ENCODE assay signal across 26 cellular contexts in the genomic region with DNA sequence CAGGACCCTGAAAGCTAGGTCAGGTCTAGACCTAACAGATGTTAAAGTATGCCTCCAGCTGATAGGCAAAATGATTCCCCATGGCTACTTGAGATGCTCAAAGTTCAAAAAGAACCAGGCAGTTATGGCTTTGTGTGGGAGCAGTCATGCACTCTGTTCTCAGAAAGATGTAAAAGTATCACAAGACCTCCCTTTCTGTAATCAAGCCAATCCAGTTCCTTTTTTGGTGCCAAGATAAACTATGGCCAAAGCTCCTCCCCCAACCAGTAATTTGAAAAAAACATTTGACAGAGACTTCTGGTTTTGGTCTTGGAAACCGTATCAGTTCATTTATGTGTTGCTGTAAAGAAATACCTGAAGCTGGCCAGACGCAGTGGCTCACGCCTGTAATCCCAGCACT.
"Had no signal": no experiment of that assay in that cellular context is flagged by ENCODE, and none has a peak within 500 bp of the region (broad histone marks: within the 10 kb centered on the region; RNA-seq: fewer than 3 reads in every experiment).

No MANE protein-coding gene starts in this region.

- H3K4me3 Mint-ChIP-seq: activated CD8-positive, alpha-beta memory T cell treated with anti-CD3 and anti-CD28 coated beads, Interleukin-2, amount 10 ng/mL, durations not matched to agents 7 days and 5 days; activated CD8-positive, alpha-beta T cell treated with anti-CD3 and anti-CD28 coated beads, Interleukin-2, amount 10 ng/mL, durations not matched to agents 7 days and 5 days; activated naive CD4-positive, alpha-beta T cell treated with anti-CD3 and anti-CD28 coated beads, Interleukin-2, amount 50 U/mL, for 24 hours; activated naive CD8-positive, alpha-beta T cell treated with anti-CD3 and anti-CD28 coated beads, Interleukin-2, amount 50 U/mL, for 24 hours; central memory CD8-positive, alpha-beta T cell; mesothelial cell of epicardium; naive B cell; T-helper 1 cell treated with Interleukin-12 subunit alpha and Interleukin-12 subunit beta and Interleukin-4 antibody, amounts not matched to agents 30 μg/mL and 1 μg/mL, for 36 hours; WTC11 had no signal

- H3K9me3 Mint-ChIP-seq: activated naive CD4-positive, alpha-beta T cell treated with anti-CD3 and anti-CD28 coated beads, Interleukin-2, amount 50 U/mL, for 24 hours; central memory CD8-positive, alpha-beta T cell had no signal

- H3K4me1 Mint-ChIP-seq: activated CD8-positive, alpha-beta memory T cell treated with anti-CD3 and anti-CD28 coated beads, Interleukin-2, amount 10 ng/mL, durations not matched to agents 7 days and 5 days; activated naive CD4-positive, alpha-beta T cell treated with anti-CD3 and anti-CD28 coated beads, Interleukin-2, amount 50 U/mL, for 24 hours; activated naive CD8-positive, alpha-beta T cell treated with anti-CD3 and anti-CD28 coated beads, Interleukin-2, amount 50 U/mL, for 24 hours; central memory CD8-positive, alpha-beta T cell; mesothelial cell of epicardium; naive B cell; WTC11 had no signal

- H3K27me3 Mint-ChIP-seq: activated CD8-positive, alpha-beta memory T cell treated with anti-CD3 and anti-CD28 coated beads, Interleukin-2, amount 10 ng/mL, durations not matched to agents 7 days and 5 days; activated naive CD4-positive, alpha-beta T cell treated with anti-CD3 and anti-CD28 coated beads, Interleukin-2, amount 50 U/mL, for 24 hours; activated naive CD8-positive, alpha-beta T cell treated with anti-CD3 and anti-CD28 coated beads, Interleukin-2, amount 50 U/mL, for 24 hours; central memory CD8-positive, alpha-beta T cell; naive B cell had no signal

- H3K36me3 Mint-ChIP-seq: activated CD8-positive, alpha-beta memory T cell treated with anti-CD3 and anti-CD28 coated beads, Interleukin-2, amount 10 ng/mL, durations not matched to agents 7 days and 5 days; activated naive CD4-positive, alpha-beta T cell treated with anti-CD3 and anti-CD28 coated beads, Interleukin-2, amount 50 U/mL, for 24 hours had no signal

- DNase-seq: activated CD4-positive, alpha-beta T cell treated with anti-CD3 and anti-CD28 coated beads for 1 hour; activated CD8-positive, alpha-beta memory T cell treated with anti-CD3 and anti-CD28 coated beads, Interleukin-2, amount 10 ng/mL, durations not matched to agents 7 days and 5 days; activated CD8-positive, alpha-beta T cell treated with anti-CD3 and anti-CD28 coated beads, Interleukin-2, amount 10 ng/mL, durations not matched to agents 7 days and 5 days; activated naive CD8-positive, alpha-beta T cell treated with anti-CD3 and anti-CD28 coated beads, Interleukin-2, amount 50 U/mL, for 24 hours; activated T-cell treated with anti-CD3 and anti-CD28 coated beads, Interleukin-2, amount 50 U/mL, for 48 hours; anterior cingulate cortex; dorsolateral prefrontal cortex; effector memory CD4-positive, alpha-beta T cell; erythroblast; foreskin melanocyte; left cardiac atrium; naive B cell; ovary; psoas muscle; right cardiac atrium; SK-N-SH; stimulated activated naive CD4-positive, alpha-beta T cell; SW 1271; T-helper 9 cell had no signal

- H3K27ac Mint-ChIP-seq: activated CD8-positive, alpha-beta memory T cell treated with anti-CD3 and anti-CD28 coated beads, Interleukin-2, amount 10 ng/mL, durations not matched to agents 7 days and 5 days; activated CD8-positive, alpha-beta T cell treated with anti-CD3 and anti-CD28 coated beads, Interleukin-2, amount 10 ng/mL, durations not matched to agents 7 days and 5 days; activated naive CD4-positive, alpha-beta T cell treated with anti-CD3 and anti-CD28 coated beads, Interleukin-2, amount 50 U/mL, for 24 hours; activated naive CD8-positive, alpha-beta T cell treated with anti-CD3 and anti-CD28 coated beads, Interleukin-2, amount 50 U/mL, for 24 hours; activated T-helper 2 cell treated with anti-CD3 and anti-CD28 coated beads, Interferon-gamma antibody, Interleukin-2, Interleukin-4, amounts not matched to agents 10 μg/mL and 5 μg/mL and 100 μg/mL, durations not matched to agents 14 hours and 24 hours and 36 hours; mesothelial cell of epicardium; T-helper 1 cell treated with Interleukin-12 subunit alpha and Interleukin-12 subunit beta and Interleukin-4 antibody, amounts not matched to agents 30 μg/mL and 1 μg/mL, for 36 hours; WTC11 had no signal

- H3K4me3 ChIP-seq: dorsolateral prefrontal cortex, ovary, psoas muscle, tibial nerve had no signal

- ATAC-seq: activated CD8-positive, alpha-beta memory T cell treated with anti-CD3 and anti-CD28 coated beads, Interleukin-2, amount 10 ng/mL, durations not matched to agents 7 days and 5 days; activated CD8-positive, alpha-beta T cell treated with anti-CD3 and anti-CD28 coated beads, Interleukin-2, amount 10 ng/mL, durations not matched to agents 7 days and 5 days; activated naive CD8-positive, alpha-beta T cell treated with anti-CD3 and anti-CD28 coated beads, Interleukin-2, amount 50 U/mL, for 24 hours; left cardiac atrium; psoas muscle; right cardiac atrium; WTC11 had no signal
